In genomic region chr16:87127061-87127765, GRCh38 we compare ENCODE assay signal across 12 cellular contexts.
DNase-seq lines count a peak whose midpoint lies in the region; ATAC-seq and TF ChIP-seq lines count a peak whose summit lies in the region.
"Had no signal": no experiment of that assay in that cellular context is flagged by ENCODE, and none has a peak within 500 bp of the region (broad histone marks: within the 10 kb centered on the region; RNA-seq: fewer than 3 reads in every experiment).

No MANE protein-coding gene starts in this region.

- WGBS in neuronal stem cell (ENCODE audit: extremely low coverage in 2 of 2, insufficient read length in 2 of 2, insufficient replicate concordance in 1 of 2), 2 donors: no CpG with 5 or more reads among the region's 23 CpGs

- H2AFZ ChIP-seq in neuronal stem cell (ENCODE audit: low read length): no peak overlapping the region

- H3K4me3 ChIP-seq in astrocyte of the spinal cord (ENCODE audit: low read depth, low read length) (no peak overlapping the region), neuronal stem cell (ENCODE audit: low read length in 2 of 2) (no peak overlapping the region)
- H3K4me3 ChIP-seq: GM12878 had no signal

- peaks cover 0 to 20% (median 5%) of the 10 kb centered on the region in 3 experiments for H3K27me3 ChIP-seq in neuronal stem cell (ENCODE audit: control insufficient read depth in 3 of 3, insufficient read depth in 3 of 3, low read depth in 1 of 3, low read length in 3 of 3)

- DNase-seq in AG08395 (ENCODE audit: low spot score): peak; percentile 27
- DNase-seq in astrocyte of the spinal cord (ENCODE audit: low read depth, low spot score): peak; percentile 78
- DNase-seq in left cardiac atrium: peak; percentile 74
- no peak for DNase-seq in neuronal stem cell (ENCODE audit: low spot score)
- no peak for DNase-seq in GDM1 (lab: John Stamatoyannopoulos, UW)
- no peak for DNase-seq in substantia nigra (lab: John Stamatoyannopoulos, UW)
- DNase-seq in AML-193 (lab: John Stamatoyannopoulos, UW): no peak
- no peak for DNase-seq in germinal center (ENCODE audit: low spot score)
- DNase-seq: activated CD8-positive, alpha-beta memory T cell treated with anti-CD3 and anti-CD28 coated beads for 24 hours; DMS 273 treated with DMSO at 0.1 percent for 48 hours; OCI-M1 had no signal

- intact Hi-C loops in left cardiac atrium (cut with DNase I): no loop called here

- H2BK12ac ChIP-seq in neuronal stem cell (ENCODE audit: low read length): peak overlapping the region; percentile 48

- peaks cover 8% of the 10 kb centered on the region for H3K79me1 ChIP-seq in neuronal stem cell (ENCODE audit: low read depth, low read length)

- H3K14ac ChIP-seq in neuronal stem cell (ENCODE audit: low read length): no peak overlapping the region

- no peak overlapping the region for H3K4ac ChIP-seq in neuronal stem cell (ENCODE audit: low read length)

- peaks cover 0 to 2% of the 10 kb centered on the region in 2 donors for H3K36me3 ChIP-seq in neuronal stem cell (replicated peaks in 1 of 2; ENCODE audit: control insufficient read depth in 2 of 2, insufficient read depth in 2 of 2, low read length in 2 of 2)

- peak overlapping the region; percentile 48 for H3K23ac ChIP-seq in neuronal stem cell (ENCODE audit: low read depth, low read length, poor library complexity)

- peak overlapping the region; percentile 50 for H2BK120ac ChIP-seq in neuronal stem cell (ENCODE audit: low read depth, low read length)

- peak overlapping the region; percentile 25 for H2BK5ac ChIP-seq in neuronal stem cell (ENCODE audit: low read length)

- ATAC-seq in left cardiac atrium: peak; percentile 71 to 75
- ATAC-seq: GM12878 had no signal

- peaks cover 6 to 17% of the 10 kb centered on the region in 2 donors for H3K4me1 ChIP-seq in neuronal stem cell (ENCODE audit: control insufficient read depth in 2 of 2, insufficient read depth in 1 of 2, low read depth in 1 of 2, low read length in 2 of 2)

- H3K9me3 ChIP-seq in neuronal stem cell (replicated peaks in 1 of 2; ENCODE audit: control insufficient read depth in 2 of 2, insufficient read depth in 1 of 2, low read depth in 1 of 2, low read length in 2 of 2): peaks cover 0 to 16% of the 10 kb centered on the region in 2 donors

- peak overlapping the region; percentile 76 for H2AK5ac ChIP-seq in neuronal stem cell (ENCODE audit: low read depth, low read length)

- H3K27ac ChIP-seq in neuronal stem cell (replicated peaks; ENCODE audit: low read length) (no peak overlapping the region), substantia nigra (ENCODE audit: low read depth, low read length, poor library complexity, severe bottlenecking) (no peak overlapping the region)

- in situ Hi-C loops in astrocyte of the spinal cord (cut with HindIII; ENCODE audit: low sequenced_read_pairs): no loop called here

- H3K4me2 ChIP-seq in neuronal stem cell (ENCODE audit: insufficient read depth, low read length, poor library complexity, severe bottlenecking): no peak overlapping the region

- peak overlapping the region; percentile 72 for H3K9ac ChIP-seq in neuronal stem cell (ENCODE audit: low read depth, low read length, poor library complexity)

- TF ChIP-seq CTCF in astrocyte of the spinal cord (IDR thresholded peaks at IDR 0.05; ENCODE audit: low read depth, low read length): no peak

- H3K18ac ChIP-seq in neuronal stem cell (ENCODE audit: low read length): peak overlapping the region; percentile 71

- no peak overlapping the region for H4K8ac ChIP-seq in neuronal stem cell (ENCODE audit: low read depth, low read length)

- H4K91ac ChIP-seq in neuronal stem cell (ENCODE audit: low read depth, low read length, poor library complexity): no peak overlapping the region

- peak overlapping the region; percentile 32 for H2BK15ac ChIP-seq in neuronal stem cell (ENCODE audit: low read length)

Comparison
In these comparisons a context has a peak if more than half of its experiments do, and no peak if none do; other contexts are left out.
1. DNase-seq: peak in AG08395 (single experiment), astrocyte of the spinal cord (single experiment) and left cardiac atrium (single experiment); none in neuronal stem cell (single experiment), GDM1 (single experiment), substantia nigra (0 of 49), AML-193 (0 of 2) and germinal center (single experiment).